In genomic region chr12:40039598-40039997, GRCh38 we compare ENCODE assay signal across 8 cellular contexts.
"Had no signal": no experiment of that assay in that cellular context is flagged by ENCODE, and none has a peak within 500 bp of the region (broad histone marks: within the 10 kb centered on the region; RNA-seq: fewer than 3 reads in every experiment).

No MANE protein-coding gene starts in this region.

- H3K9me3 Mint-ChIP-seq: IgD-negative memory B cell had no signal

- FAIRE-seq: HepG2, HTR-8/SVneo, K562 had no signal

- ATAC-seq: HepG2, K562 had no signal

- H3K27me3 Mint-ChIP-seq: IgD-negative memory B cell had no signal

- H3K27ac ChIP-seq: HL-60 had no signal

- H3K27ac Mint-ChIP-seq: IgD-negative memory B cell had no signal

- H3K4me1 Mint-ChIP-seq: IgD-negative memory B cell had no signal

- H3K4me3 Mint-ChIP-seq: IgD-negative memory B cell had no signal

- H3K4me3 ChIP-seq: K562 had no signal

- DNase-seq: IMR-90, KBM-7, KG1 had no signal
